In the genomic region with DNA sequence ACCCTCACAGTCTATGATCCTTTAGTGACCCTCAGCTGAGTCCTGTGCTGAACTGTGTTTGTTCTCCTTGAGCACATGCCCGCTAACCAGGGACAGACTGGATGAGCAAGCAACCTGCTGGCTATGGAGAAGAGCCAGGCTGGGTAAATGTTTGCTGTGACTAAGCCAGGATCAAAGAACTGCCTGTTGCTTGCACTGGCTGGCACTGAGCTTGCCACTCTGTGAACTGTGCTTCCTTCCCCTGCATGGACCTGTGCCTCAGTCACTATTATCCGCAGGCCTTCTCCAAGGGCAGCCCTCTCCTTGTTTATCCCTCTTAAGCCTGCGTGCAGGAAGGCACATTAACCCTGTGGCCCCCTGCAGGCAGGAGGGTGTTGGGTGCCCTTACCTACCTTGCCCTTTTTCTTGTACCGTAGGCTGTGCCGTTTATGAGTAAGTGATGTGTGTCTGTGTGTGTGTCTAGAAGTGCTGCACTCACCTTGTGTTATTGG, we compare ENCODE assay signal across 9 cellular contexts. TPM values are rescaled to one million over a fixed set of nuclear protein-coding genes. Genes with fewer than 3 reads are reported as not detected.
DNase-seq lines count a peak whose midpoint lies in the region; ATAC-seq and TF ChIP-seq lines count a peak whose summit lies in the region.
"Had no signal": no experiment of that assay in that cellular context is flagged by ENCODE, and none has a peak within 500 bp of the region (broad histone marks: within the 10 kb centered on the region; RNA-seq: fewer than 3 reads in every experiment).

No MANE protein-coding gene starts in this region.

- peaks cover 56% of the 10 kb centered on the region for H3K4me1 ChIP-seq in CD8-positive, alpha-beta T cell (ENCODE audit: insufficient read depth, low read length)
- peaks cover 29% of the 10 kb centered on the region for H3K4me1 ChIP-seq in MM.1S (ENCODE audit: low read length)
- H3K4me1 ChIP-seq in mucosa of stomach (ENCODE audit: control insufficient read depth, insufficient read depth, low read length), result peaks cover 71% of the 10 kb centered on the region

- TF ChIP-seq CTCF in CD8-positive, alpha-beta T cell (IDR thresholded peaks at IDR 0.05), result no peak
- TF ChIP-seq CTCF in MM.1S (IDR thresholded peaks at IDR 0.05; ENCODE audit: low read length), result no peak

- no peaks in the 10 kb centered on the region for H4K20me1 ChIP-seq in MM.1S (ENCODE audit: insufficient read depth, low read length)

- POLR2A ChIA-PET in CD8-positive, alpha-beta T cell (lab: Charles Lee), result interaction anchor here (1.1 to 2.4 kb wide), 4 partner anchors 22 to 108 kb away, joined by 3 to 13 read pairs (median 4); a partner anchor contains a TSS

- peaks cover 26% of the 10 kb centered on the region for H3F3A ChIP-seq in MM.1S (ENCODE audit: insufficient read depth, low read length)

- CTCF ChIA-PET in CD8-positive, alpha-beta T cell (lab: Charles Lee), result interaction anchor here (0.7 to 23.6 kb wide), 17 partner anchors 8 to 149 kb away, joined by 3 to 421 read pairs (median 5); a partner anchor contains a TSS

- no peaks in the 10 kb centered on the region for H3K27me3 Mint-ChIP-seq in CD8-positive, alpha-beta T cell (ENCODE audit: low read depth)

- H3K79me2 ChIP-seq in MM.1S (ENCODE audit: low read length), result peaks cover under 1% of the 10 kb centered on the region; the same call in 1 of the 2 replicates

- no peak overlapping the region for H3K4me3 ChIP-seq in CD8-positive, alpha-beta T cell (ENCODE audit: low read depth, low read length)
- H3K4me3 ChIP-seq in MM.1S (ENCODE audit: low read length) (no peak overlapping the region), mucosa of stomach (ENCODE audit: low read length) (no peak overlapping the region)

- H3K27ac Mint-ChIP-seq in CD8-positive, alpha-beta T cell, result no peak overlapping the region

- peaks cover 50% of the 10 kb centered on the region for H3K4me1 Mint-ChIP-seq in CD8-positive, alpha-beta T cell (ENCODE audit: low read depth)

- peak overlapping the region; percentile 82 for H3K4me3 Mint-ChIP-seq in CD8-positive, alpha-beta T cell

- no peak for DNase-seq in CD8-positive, alpha-beta T cell
- DNase-seq in MM.1S (no peak), caudate nucleus (lab: John Stamatoyannopoulos, UW) (peak in 1 of 61 donors; percentile 80), NCI-H2107 (lab: John Stamatoyannopoulos, UW) (no peak), medulla oblongata (ENCODE audit: extremely low spot score) (no peak)

- H3K4me2 ChIP-seq in MM.1S (ENCODE audit: low read depth, low read length), result peak overlapping the region; percentile 84; the same call in 1 of the 2 replicates

- no peaks in the 10 kb centered on the region for H3K9me3 ChIP-seq in CD8-positive, alpha-beta T cell (ENCODE audit: low read length)
- no peaks in the 10 kb centered on the region for H3K9me3 ChIP-seq in MM.1S (replicated peaks; ENCODE audit: insufficient read depth, low read length)
- H3K9me3 ChIP-seq in mucosa of stomach (ENCODE audit: control insufficient read depth, low read length), result no peaks in the 10 kb centered on the region

- no peaks in the 10 kb centered on the region for H3K9me2 ChIP-seq in MM.1S (replicated peaks; ENCODE audit: insufficient read depth, low read length)

- no peak overlapping the region for H2AFZ ChIP-seq in MM.1S (ENCODE audit: low read length)

- no peak for ATAC-seq in CD8-positive, alpha-beta T cell
- ATAC-seq in GM18858 (IDR thresholded peaks at IDR 0.05; ENCODE audit: unreplicated experiment) (no peak), GM19397 (IDR thresholded peaks at IDR 0.05; ENCODE audit: unreplicated experiment) (no peak)

- H3K9me3 Mint-ChIP-seq in CD8-positive, alpha-beta T cell, result no peaks in the 10 kb centered on the region

- H3K9ac ChIP-seq in MM.1S (ENCODE audit: low read length) (no peak overlapping the region), mucosa of stomach (ENCODE audit: low read length) (peak overlapping the region; percentile 47)

- no peak overlapping the region for H3K27ac ChIP-seq in CD8-positive, alpha-beta T cell (ENCODE audit: low read depth, low read length)
- H3K27ac ChIP-seq in MM.1S (ENCODE audit: low read length) (peak overlapping the region; percentile 63; the same call in 1 of the 2 replicates), caudate nucleus (ENCODE audit: low read depth, low read length) (peak overlapping the region; percentile 1)

- H3K36me3 Mint-ChIP-seq in CD8-positive, alpha-beta T cell, result peaks cover 51% of the 10 kb centered on the region

- intact Hi-C loops in CD8-positive, alpha-beta T cell (cut with DNase I, micrococcal nuclease), result loop anchor here (1.0 to 10.0 kb wide), 6 partner anchors 22 to 670 kb away; a partner anchor contains a TSS

- H3K36me3 ChIP-seq in CD8-positive, alpha-beta T cell (ENCODE audit: insufficient read depth, low read length), result peaks cover 5% of the 10 kb centered on the region
- H3K36me3 ChIP-seq in MM.1S (replicated peaks; ENCODE audit: insufficient read depth, low read length) (no peaks in the 10 kb centered on the region), mucosa of stomach (ENCODE audit: control insufficient read depth, insufficient read depth, low read length) (peaks cover 19% of the 10 kb centered on the region)

- H3K27me3 ChIP-seq in CD8-positive, alpha-beta T cell (ENCODE audit: insufficient read depth, low read length), result no peaks in the 10 kb centered on the region
- H3K27me3 ChIP-seq in MM.1S (replicated peaks; ENCODE audit: insufficient read depth, low read length), result no peaks in the 10 kb centered on the region
- H3K27me3 ChIP-seq in mucosa of stomach (ENCODE audit: control insufficient read depth, insufficient read depth, low read length), result no peaks in the 10 kb centered on the region

RNA-seq across cellular contexts. Expression of a gene that starts 7.4 kb away (rescaled TPM):
- 1 to 10 TPM; 5.7 to 5.8 TPM for total RNA-seq in CD8-positive, alpha-beta T cell

RNA-seq across cellular contexts. Expression of a gene that starts 8.9 kb away (rescaled TPM):
- total RNA-seq in CD8-positive, alpha-beta T cell, result not detected
- total RNA-seq: aorta had no signal

RNA-seq across cellular contexts. Expression of a gene that starts 22.2 kb away (rescaled TPM):
- 100 to 1,000 TPM; 220 to 231 TPM for total RNA-seq in CD8-positive, alpha-beta T cell

RNA-seq across cellular contexts. Expression of a gene that starts 52.7 kb away (rescaled TPM):
- 10 to 100 TPM; 24.5 to 26.0 TPM for total RNA-seq in CD8-positive, alpha-beta T cell
